In genomic region chr16:81688182-81688581, GRCh38 we compare ENCODE assay signal across 19 cellular contexts.
DNase-seq lines count a peak whose midpoint lies in the region; ATAC-seq and TF ChIP-seq lines count a peak whose summit lies in the region.
"Had no signal": no experiment of that assay in that cellular context is flagged by ENCODE, and none has a peak within 500 bp of the region (broad histone marks: within the 10 kb centered on the region; RNA-seq: fewer than 3 reads in every experiment).

No MANE protein-coding gene starts in this region.

- peaks cover 2% of the 10 kb centered on the region; the same call in 1 of the 2 replicates for H3K79me2 ChIP-seq in DND-41 (ENCODE audit: insufficient read depth, low read length)

- no peak overlapping the region for H2AFZ ChIP-seq in DND-41 (ENCODE audit: low read depth, low read length)

- DNase-seq in activated CD4-positive, alpha-beta T cell treated with anti-CD3 and anti-CD28 coated beads, Interleukin-2, amount 10 ng/mL, durations not matched to agents 7 days and 5 days = peak; percentile 39
- DNase-seq in activated CD4-positive, alpha-beta T cell treated with anti-CD3 and anti-CD28 coated beads for 4 hours = no peak
- peak; percentile 23 for DNase-seq in DND-41
- peak in 7 of 34 experiments; percentile 2 to 35 (median 9) for DNase-seq in T-cell
- no peak for DNase-seq in left colon
- DNase-seq in SHP77 (lab: John Stamatoyannopoulos, UW) = no peak
- DNase-seq in NOMO-1 (lab: John Stamatoyannopoulos, UW; ENCODE audit: unreplicated experiment in 2 of 2) = no peak
- DNase-seq: adrenal gland; CD8-positive, alpha-beta memory T cell; dorsolateral prefrontal cortex; erythroblast; GOT3; kidney glomerular epithelial cell; NCI-H2029 treated with DMSO at 0.1 percent for 48 hours; NCI-H446; NK-92 treated with Interleukin-12 subunit alpha and Interleukin-12 subunit beta, amount 100 ng/mL, for 24 hours; nucleus accumbens had no signal

- peak overlapping the region; percentile 77 for H3K27ac Mint-ChIP-seq in activated CD4-positive, alpha-beta T cell treated with anti-CD3 and anti-CD28 coated beads, Interleukin-2, amount 10 ng/mL, durations not matched to agents 7 days and 5 days
- peak overlapping the region in 1 of 2 donors; percentile 48 for H3K27ac Mint-ChIP-seq in T-cell

- H3K27me3 Mint-ChIP-seq in activated CD4-positive, alpha-beta T cell treated with anti-CD3 and anti-CD28 coated beads, Interleukin-2, amount 10 ng/mL, durations not matched to agents 7 days and 5 days = no peaks in the 10 kb centered on the region
- no peaks in the 10 kb centered on the region for H3K27me3 Mint-ChIP-seq in T-cell
- H3K27me3 Mint-ChIP-seq: CD8-positive, alpha-beta memory T cell had no signal

- no peak overlapping the region for H3K4me3 ChIP-seq in DND-41 (ENCODE audit: low read depth in 1 of 2, low read length in 2 of 2)
- H3K4me3 ChIP-seq: adrenal gland, cardiac muscle cell, dorsolateral prefrontal cortex had no signal

- H4K20me1 ChIP-seq in DND-41 (ENCODE audit: insufficient read depth, low read length) = peaks cover 30% of the 10 kb centered on the region

- H3K4me1 ChIP-seq in DND-41 (ENCODE audit: insufficient read depth, low read length) = no peaks in the 10 kb centered on the region
- H3K4me1 ChIP-seq: adrenal gland had no signal

- no peaks in the 10 kb centered on the region for H3K27me3 ChIP-seq in DND-41 (ENCODE audit: insufficient read depth, low read length, poor library complexity)
- H3K27me3 ChIP-seq: adrenal gland, cardiac muscle cell, dorsolateral prefrontal cortex had no signal

- H3K4me3 Mint-ChIP-seq in activated CD4-positive, alpha-beta T cell treated with anti-CD3 and anti-CD28 coated beads, Interleukin-2, amount 10 ng/mL, durations not matched to agents 7 days and 5 days = no peak overlapping the region
- H3K4me3 Mint-ChIP-seq in T-cell = no peak overlapping the region
- H3K4me3 Mint-ChIP-seq: CD8-positive, alpha-beta memory T cell had no signal

- CTCF ChIA-PET in activated CD4-positive, alpha-beta T cell treated with anti-CD3 and anti-CD28 coated beads, Interleukin-2, amount 10 ng/mL, durations not matched to agents 7 days and 5 days (lab: Charles Lee) = interaction anchor here (0.6 to 1.7 kb wide), 4 partner anchors 9 to 76 kb away, joined by 3 to 6 read pairs (median 4); no protein-coding TSS in a partner anchor
- CTCF ChIA-PET in T-cell (lab: Charles Lee) = no interaction called here

- no peaks in the 10 kb centered on the region for H3K9me3 ChIP-seq in DND-41 (ENCODE audit: insufficient read depth, low read length, severe bottlenecking)
- H3K9me3 ChIP-seq: adrenal gland had no signal

- no peak overlapping the region; the same call in 1 of the 2 replicates for H3K27ac ChIP-seq in DND-41 (ENCODE audit: low read length)
- H3K27ac ChIP-seq: adrenal gland, cardiac muscle cell, dorsolateral prefrontal cortex had no signal

- POLR2A ChIA-PET in activated CD4-positive, alpha-beta T cell treated with anti-CD3 and anti-CD28 coated beads, Interleukin-2, amount 10 ng/mL, durations not matched to agents 7 days and 5 days (lab: Charles Lee) = no interaction called here
- POLR2A ChIA-PET in T-cell (lab: Charles Lee) = no interaction called here

- no peak overlapping the region for H3K4me2 ChIP-seq in DND-41 (ENCODE audit: insufficient read depth, low read length)

- peaks cover 16% of the 10 kb centered on the region for H3K4me1 Mint-ChIP-seq in activated CD4-positive, alpha-beta T cell treated with anti-CD3 and anti-CD28 coated beads, Interleukin-2, amount 10 ng/mL, durations not matched to agents 7 days and 5 days
- peaks cover 16 to 21% (median 18%) of the 10 kb centered on the region in 3 donors for H3K4me1 Mint-ChIP-seq in T-cell

- peaks cover 7% of the 10 kb centered on the region for H3K36me3 Mint-ChIP-seq in activated CD4-positive, alpha-beta T cell treated with anti-CD3 and anti-CD28 coated beads, Interleukin-2, amount 10 ng/mL, durations not matched to agents 7 days and 5 days (ENCODE audit: low read depth)
- H3K36me3 Mint-ChIP-seq in T-cell = peaks cover 21% of the 10 kb centered on the region

- intact Hi-C loops in left colon (cut with DNase I, micrococcal nuclease) = no loop called here

- no peak overlapping the region for H3K9ac ChIP-seq in DND-41 (ENCODE audit: low read depth, low read length)

- no peak for TF ChIP-seq CTCF in DND-41 (IDR thresholded peaks at IDR 0.05; ENCODE audit: borderline replicate concordance, extremely low read depth, low read length, poor library complexity, severe bottlenecking)

- H3K36me3 ChIP-seq in DND-41 (ENCODE audit: insufficient read depth, low read length) = peaks cover 66% of the 10 kb centered on the region

- peak; percentile 62; the same call in 2 of the 3 replicates for ATAC-seq in DND-41 (ENCODE audit: insufficient read depth, low read depth)
- peak; percentile 57 to 64 (median 61) for ATAC-seq in T-cell (replicated peaks in 1 of 4)
- peak; percentile 6 for ATAC-seq in left colon
- no peak for ATAC-seq in HG03520 (IDR thresholded peaks at IDR 0.05; ENCODE audit: unreplicated experiment)

- no peaks in the 10 kb centered on the region for H3K9me3 Mint-ChIP-seq in activated CD4-positive, alpha-beta T cell treated with anti-CD3 and anti-CD28 coated beads, Interleukin-2, amount 10 ng/mL, durations not matched to agents 7 days and 5 days
- H3K9me3 Mint-ChIP-seq in T-cell = no peaks in the 10 kb centered on the region
- H3K9me3 Mint-ChIP-seq: CD8-positive, alpha-beta memory T cell had no signal

Comparison
In these comparisons a context has a peak if more than half of its experiments do, and no peak if none do; other contexts are left out.
1. DNase-seq: peak in activated CD4-positive, alpha-beta T cell treated with anti-CD3 and anti-CD28 coated beads, Interleukin-2, amount 10 ng/mL, durations not matched to agents 7 days and 5 days (single experiment) and DND-41 (single experiment); none in activated CD4-positive, alpha-beta T cell treated with anti-CD3 and anti-CD28 coated beads for 4 hours (0 of 2), left colon (0 of 2), SHP77 (0 of 2) and NOMO-1 (0 of 2).